Comparison of ENCODE assay signal across 21 cellular contexts in genomic region chr3:172938788-172939187, GRCh38.
"Had no signal": no experiment of that assay in that cellular context is flagged by ENCODE, and none has a peak within 500 bp of the region (broad histone marks: within the 10 kb centered on the region; RNA-seq: fewer than 3 reads in every experiment).

No MANE protein-coding gene starts in this region.

- H3K27me3 ChIP-seq: breast epithelium, esophagus squamous epithelium, foreskin keratinocyte, right atrium auricular region, tibial nerve had no signal

- H3K27ac ChIP-seq: breast epithelium, dorsolateral prefrontal cortex, esophagus squamous epithelium, foreskin keratinocyte, lower lobe of right lung, right atrium auricular region, skin epidermis, tibial nerve had no signal

- H3K4me3 ChIP-seq: breast epithelium, dorsolateral prefrontal cortex, esophagus squamous epithelium, lower lobe of right lung, right atrium auricular region, skin epidermis, tibial nerve had no signal

- H3K9me3 ChIP-seq: breast epithelium, esophagus squamous epithelium, lower lobe of right lung, right atrium auricular region, SK-N-SH, tibial nerve had no signal

- DNase-seq: activated CD4-positive, alpha-beta T cell treated with anti-CD3 and anti-CD28 coated beads, Interleukin-2, amount 50 U/mL, for 4 hours; activated CD4-positive, CD25-positive, alpha-beta regulatory T cell treated with anti-CD3 and anti-CD28 coated beads, Interleukin-2, amount 50 U/mL, for 72 hours; activated naive CD4-positive, alpha-beta T cell treated with Interleukin-2 at 50 U/mL for 16 hours; anterior cingulate cortex; dorsolateral prefrontal cortex; esophagus squamous epithelium; foreskin keratinocyte; left colon; lower lobe of right lung; naive thymus-derived CD4-positive, alpha-beta T cell; nucleus accumbens; SK-N-SH; stimulated activated CD4-positive, alpha-beta T cell treated with anti-CD3 and anti-CD28 coated beads, Interleukin-4, amount 100 ng/mL, for 24 hours; stimulated activated naive CD4-positive, alpha-beta T cell; T-helper 1 cell; T1000 had no signal

- H3K4me1 ChIP-seq: breast epithelium, esophagus squamous epithelium, foreskin keratinocyte, lower lobe of right lung, tibial nerve had no signal

- ATAC-seq: activated T-helper 17 cell treated with anti-CD3 and anti-CD28 coated beads, Interleukin-2, amount 50 U/mL, for 72 hours; foreskin keratinocyte; left colon; lower lobe of right lung; naive thymus-derived CD4-positive, alpha-beta T cell had no signal

- H3K36me3 ChIP-seq: breast epithelium, esophagus squamous epithelium, lower lobe of right lung, right atrium auricular region, tibial nerve had no signal

- H3K4me2 ChIP-seq: SK-N-SH had no signal
